2 cellular contexts compared by ENCODE assay signal in genomic region chr6:165488624-165489295, GRCh38.
TF ChIP-seq lines count a peak whose summit lies in the region.

No MANE protein-coding gene starts in this region.

TF ChIP-seq in A549, 52 proteins besides CTCF, POLR2A, EP300 and RAD21 (continued from another document):
- TF ChIP-seq CHD2 (IDR thresholded peaks at IDR 0.05; ENCODE audit: low read length, partially characterized antibody) (no peak), ZC3H11A (IDR thresholded peaks at IDR 0.05) (no peak), HOXB13 (CRISPR knock-in tag; IDR thresholded peaks at IDR 0.05; ENCODE audit: low read depth) (no peak)
- TF ChIP-seq, protein P1, sequence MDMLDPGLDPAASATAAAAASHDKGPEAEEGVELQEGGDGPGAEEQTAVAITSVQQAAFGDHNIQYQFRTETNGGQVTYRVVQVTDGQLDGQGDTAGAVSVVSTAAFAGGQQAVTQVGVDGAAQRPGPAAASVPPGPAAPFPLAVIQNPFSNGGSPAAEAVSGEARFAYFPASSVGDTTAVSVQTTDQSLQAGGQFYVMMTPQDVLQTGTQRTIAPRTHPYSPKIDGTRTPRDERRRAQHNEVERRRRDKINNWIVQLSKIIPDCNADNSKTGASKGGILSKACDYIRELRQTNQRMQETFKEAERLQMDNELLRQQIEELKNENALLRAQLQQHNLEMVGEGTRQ (IDR thresholded peaks at IDR 0.05) = no peak

TF ChIP-seq in H1, 55 proteins besides CTCF, POLR2A, EP300 and RAD21 (continued from another document):
- no peak for TF ChIP-seq RXRA (IDR thresholded peaks at IDR 0.05; ENCODE audit: insufficient read depth, low read depth, low read length)
- TF ChIP-seq ZNF274 (IDR thresholded peaks at IDR 0.05; ENCODE audit: borderline replicate concordance, extremely low read depth, low read length) = no peak
- TF ChIP-seq TCF12 (IDR thresholded peaks at IDR 0.05; ENCODE audit: low read depth, low read length) = no peak
- no peak for TF ChIP-seq MAFK (IDR thresholded peaks at IDR 0.05; ENCODE audit: low read depth, low read length)
- no peak for TF ChIP-seq SRF (IDR thresholded peaks at IDR 0.05; ENCODE audit: low read depth, low read length)
